ENCODE assay signal across 8 cellular contexts in the genomic region with DNA sequence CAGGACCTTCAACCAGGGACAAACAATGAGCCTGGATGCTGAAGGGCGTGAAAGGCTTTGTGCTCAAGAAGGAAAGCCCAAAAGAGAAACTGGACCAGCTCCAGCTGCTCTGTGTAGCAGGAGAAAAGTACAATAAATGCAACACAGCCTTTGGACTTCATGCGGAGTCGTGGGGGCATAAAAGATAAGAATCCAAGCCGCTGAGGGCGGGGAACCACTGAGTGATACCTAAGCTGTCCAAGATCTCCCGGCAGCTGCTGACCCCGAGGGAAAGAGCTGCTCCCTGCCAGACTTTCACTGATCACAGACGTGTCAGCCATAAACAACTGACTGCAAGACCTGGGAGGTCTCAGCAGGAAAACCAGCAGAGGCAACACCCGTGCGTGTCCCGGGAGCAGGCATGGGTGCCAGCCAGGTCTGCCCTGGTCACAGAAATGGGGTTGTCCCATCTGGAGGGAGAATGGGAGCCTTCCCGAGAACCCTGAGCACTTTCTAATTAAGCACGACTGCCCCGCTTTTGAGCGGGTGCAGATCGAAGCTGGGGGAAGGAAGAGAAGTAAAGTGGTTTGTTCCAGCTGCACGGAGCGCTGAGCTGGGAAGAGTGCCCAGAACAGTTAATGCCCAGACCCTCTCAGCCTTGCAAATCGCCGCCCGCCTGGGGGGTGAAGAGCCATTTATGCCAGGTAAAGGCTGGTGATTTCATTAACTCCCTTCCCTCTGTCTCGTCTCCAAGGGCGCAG.
DNase-seq lines count a peak whose midpoint lies in the region; ATAC-seq, FAIRE-seq and TF ChIP-seq lines count a peak whose summit lies in the region.

No MANE protein-coding gene starts in this region.

- no peak for TF ChIP-seq POLR2A in H54 (IDR thresholded peaks at IDR 0.05; ENCODE audit: low read depth, low read length)

- H3K27me3 Mint-ChIP-seq in activated CD8-positive, alpha-beta T cell treated with anti-CD3 and anti-CD28 coated beads, Interleukin-2, amount 10 ng/mL, durations not matched to agents 7 days and 5 days (ENCODE audit: low read depth) = peaks cover 50% of the 10 kb centered on the region

- TF ChIP-seq CTCF in astrocyte of the spinal cord (IDR thresholded peaks at IDR 0.05; ENCODE audit: low read depth, low read length) = no peak

- in situ Hi-C loops in astrocyte of the spinal cord (cut with HindIII; ENCODE audit: low sequenced_read_pairs) = no loop called here

- FAIRE-seq in H54 (lab: Jason Lieb, UNC) = no peak

- H3K4me1 Mint-ChIP-seq in activated CD8-positive, alpha-beta T cell treated with anti-CD3 and anti-CD28 coated beads, Interleukin-2, amount 10 ng/mL, durations not matched to agents 7 days and 5 days (ENCODE audit: low read depth) = peaks cover 33% of the 10 kb centered on the region

- no peaks in the 10 kb centered on the region for H3K9me3 Mint-ChIP-seq in activated CD8-positive, alpha-beta T cell treated with anti-CD3 and anti-CD28 coated beads, Interleukin-2, amount 10 ng/mL, durations not matched to agents 7 days and 5 days (ENCODE audit: insufficient read depth)

- no peak overlapping the region for H3K4me3 Mint-ChIP-seq in activated CD8-positive, alpha-beta T cell treated with anti-CD3 and anti-CD28 coated beads, Interleukin-2, amount 10 ng/mL, durations not matched to agents 7 days and 5 days

- H3K4me3 ChIP-seq in astrocyte of the spinal cord (ENCODE audit: low read depth, low read length) = peak overlapping the region; percentile 17

- ATAC-seq in GM18498 (IDR thresholded peaks at IDR 0.05; ENCODE audit: unreplicated experiment) = no peak
- no peak for ATAC-seq in activated CD8-positive, alpha-beta T cell treated with anti-CD3 and anti-CD28 coated beads, Interleukin-2, amount 10 ng/mL, durations not matched to agents 7 days and 5 days

- H3K36me3 Mint-ChIP-seq in activated CD8-positive, alpha-beta T cell treated with anti-CD3 and anti-CD28 coated beads, Interleukin-2, amount 10 ng/mL, durations not matched to agents 7 days and 5 days (ENCODE audit: low read depth) = no peaks in the 10 kb centered on the region

- no peak overlapping the region for H3K27ac Mint-ChIP-seq in activated CD8-positive, alpha-beta T cell treated with anti-CD3 and anti-CD28 coated beads, Interleukin-2, amount 10 ng/mL, durations not matched to agents 7 days and 5 days

- peak; percentile 53 for DNase-seq in AG08396 (ENCODE audit: low spot score)
- peak; percentile 44 for DNase-seq in NCI-H1694 treated with DMSO at 0.1 percent for 48 hours (lab: John Stamatoyannopoulos, UW)
- peak; percentile 39 for DNase-seq in astrocyte of the spinal cord (ENCODE audit: low read depth, low spot score)
- peak; percentile 14 for DNase-seq in midbrain (lab: John Stamatoyannopoulos, UW)
- no peak for DNase-seq in activated effector memory CD4-positive, alpha-beta T cell treated with anti-CD3 and anti-CD28 coated beads, Interleukin-2, amount 50 U/mL, for 16 hours
- DNase-seq in H54 (ENCODE audit: insufficient read length, low spot score) = no peak
- DNase-seq in activated CD8-positive, alpha-beta T cell treated with anti-CD3 and anti-CD28 coated beads, Interleukin-2, amount 10 ng/mL, durations not matched to agents 7 days and 5 days = no peak

- POLR2A ChIA-PET in activated CD8-positive, alpha-beta T cell treated with anti-CD3 and anti-CD28 coated beads, Interleukin-2, amount 10 ng/mL, durations not matched to agents 7 days and 5 days (lab: Charles Lee) = interaction anchor here (1.2 kb wide), 1 partner anchor 12 kb away, joined by 3 read pairs; no protein-coding TSS in a partner anchor

- CTCF ChIA-PET in activated CD8-positive, alpha-beta T cell treated with anti-CD3 and anti-CD28 coated beads, Interleukin-2, amount 10 ng/mL, durations not matched to agents 7 days and 5 days (lab: Charles Lee) = interaction anchor here (1.1 kb wide), 1 partner anchor 79 kb away, joined by 3 read pairs; no protein-coding TSS in a partner anchor

Comparison
In these comparisons a context has a peak if more than half of its experiments do, and no peak if none do; other contexts are left out.
1. DNase-seq: peak in AG08396 (single experiment), NCI-H1694 treated with DMSO at 0.1 percent for 48 hours (single experiment), astrocyte of the spinal cord (single experiment) and midbrain (single experiment); none in activated effector memory CD4-positive, alpha-beta T cell treated with anti-CD3 and anti-CD28 coated beads, Interleukin-2, amount 50 U/mL, for 16 hours (single experiment), H54 (single experiment) and activated CD8-positive, alpha-beta T cell treated with anti-CD3 and anti-CD28 coated beads, Interleukin-2, amount 10 ng/mL, durations not matched to agents 7 days and 5 days (single experiment).